Comparison of ENCODE assay signal across 1 cellular context in genomic region chr15:101149864-101150722, GRCh38.
TF ChIP-seq lines count a peak whose summit lies in the region.

No MANE protein-coding gene starts in this region.

TF ChIP-seq in IMR-90, 13 proteins besides CTCF, POLR2A, EP300 and RAD21:
- TF ChIP-seq RFX5 (IDR thresholded peaks at IDR 0.05; ENCODE audit: low read depth, low read length) = no peak
- TF ChIP-seq USF2 (IDR thresholded peaks at IDR 0.05; ENCODE audit: low read depth, low read length) = no peak
- no peak for TF ChIP-seq MXI1 (IDR thresholded peaks at IDR 0.05; ENCODE audit: borderline replicate concordance, low read depth, low read length)
- no peak for TF ChIP-seq ELK1 (IDR thresholded peaks at IDR 0.05; ENCODE audit: borderline replicate concordance, low read depth, low read length)
- TF ChIP-seq MAZ (IDR thresholded peaks at IDR 0.05; ENCODE audit: borderline replicate concordance, low read depth, low read length) = no peak
- no peak for TF ChIP-seq RCOR1 (IDR thresholded peaks at IDR 0.05; ENCODE audit: insufficient replicate concordance, low read length)
- TF ChIP-seq SMC3 (IDR thresholded peaks at IDR 0.05; ENCODE audit: low read depth, low read length) = no peak
- no peak for TF ChIP-seq BHLHE40 (IDR thresholded peaks at IDR 0.05; ENCODE audit: low read depth, low read length)
- no peak for TF ChIP-seq FOS (IDR thresholded peaks at IDR 0.05; ENCODE audit: low read depth, low read length)
- TF ChIP-seq CHD1 (IDR thresholded peaks at IDR 0.05; ENCODE audit: low read depth, low read length) = no peak
- no peak for TF ChIP-seq MAFK (IDR thresholded peaks at IDR 0.05; ENCODE audit: low read depth, low read length)
- TF ChIP-seq CEBPB (IDR thresholded peaks at IDR 0.05; ENCODE audit: low read depth, low read length) = no peak
- TF ChIP-seq NFE2L2 (IDR thresholded peaks at IDR 0.05; ENCODE audit: low read depth, low read length) = no peak
